In the genomic region with DNA sequence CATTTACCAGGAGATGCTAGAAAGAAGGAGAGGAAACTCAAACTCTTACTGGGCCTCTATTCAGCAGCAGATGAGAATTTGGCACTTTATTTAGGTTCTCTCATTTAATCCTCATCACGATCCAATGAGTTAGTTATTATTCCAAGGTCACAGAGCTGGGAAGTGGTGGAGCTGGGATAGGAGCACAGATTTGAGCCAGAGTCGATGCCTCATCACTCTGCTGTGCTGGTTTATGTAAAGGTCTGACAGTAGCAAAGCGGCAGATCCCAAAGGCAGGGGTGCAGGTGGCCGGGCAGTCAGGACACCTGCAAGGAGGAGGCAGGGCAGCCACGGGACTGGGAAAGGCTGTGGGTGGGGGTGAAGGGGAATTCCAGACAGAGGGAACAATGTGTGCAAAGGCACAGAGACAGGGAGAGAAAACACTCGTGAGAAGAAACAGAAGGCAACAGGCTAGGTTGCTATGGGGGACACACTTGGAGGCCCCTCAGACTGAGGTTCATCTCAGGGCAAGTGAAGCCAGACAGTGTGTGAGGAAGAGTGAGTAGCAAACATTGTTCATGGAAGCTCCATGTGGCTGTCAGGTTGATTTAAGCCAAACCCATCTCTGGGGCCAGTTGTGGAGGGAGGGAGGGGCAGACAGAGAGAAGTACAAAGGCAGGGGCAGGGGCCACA, we compare ENCODE assay signal across 34 cellular contexts. TPM values are rescaled to one million over a fixed set of nuclear protein-coding genes. Genes with fewer than 3 reads are reported as not detected.
A peak's percentile ranks its signal among the peaks of the same experiment; 100 is the strongest.
DNase-seq lines count a peak whose midpoint lies in the region; ATAC-seq, FAIRE-seq and TF ChIP-seq lines count a peak whose summit lies in the region.
"Had no signal": no experiment of that assay in that cellular context is flagged by ENCODE, and none has a peak within 500 bp of the region (broad histone marks: within the 10 kb centered on the region; RNA-seq: fewer than 3 reads in every experiment).

No MANE protein-coding gene starts in this region.

- H3K27ac ChIP-seq in kidney (ENCODE audit: low read depth in 2 of 2, low read length in 2 of 2) (no peak overlapping the region), right lobe of liver (no peak overlapping the region), WERI-Rb-1 (no peak overlapping the region)
- H3K27ac ChIP-seq: lower lobe of right lung, parathyroid adenoma, stomach, transverse colon, VCaP had no signal

- H3K4me3 ChIP-seq in kidney (ENCODE audit: low read length in 2 of 2), result no peak overlapping the region
- no peak overlapping the region for H3K4me3 ChIP-seq in right lobe of liver
- no peak overlapping the region for H3K4me3 ChIP-seq in WERI-Rb-1 (ENCODE audit: low read depth, low read length)
- H3K4me3 ChIP-seq: lower lobe of right lung, mucosa of descending colon, stomach, transverse colon had no signal

- H3K27me3 ChIP-seq in right lobe of liver, result no peaks in the 10 kb centered on the region
- peaks cover 5% of the 10 kb centered on the region for H3K27me3 ChIP-seq in WERI-Rb-1 (ENCODE audit: insufficient read depth, low read depth, severe bottlenecking)
- H3K27me3 ChIP-seq: stomach, transverse colon had no signal

- TF ChIP-seq CTCF in kidney (IDR thresholded peaks at IDR 0.05; ENCODE audit: borderline replicate concordance, extremely low read depth, insufficient read depth) (no peak), right lobe of liver (IDR thresholded peaks at IDR 0.05) (no peak), GM13976 (IDR thresholded peaks at IDR 0.05; ENCODE audit: borderline replicate concordance, control extremely low read depth, extremely low read depth, insufficient read depth, missing control alignments) (no peak), WERI-Rb-1 (IDR thresholded peaks at IDR 0.05; ENCODE audit: low read depth, low read length) (no peak)

- H3K4me1 ChIP-seq in kidney (ENCODE audit: control insufficient read depth in 1 of 2, insufficient read depth in 1 of 2, low read depth in 1 of 2, low read length in 2 of 2) (peaks cover 0 to 2% of the 10 kb centered on the region in 2 donors), right lobe of liver (no peaks in the 10 kb centered on the region)
- H3K4me1 ChIP-seq: lower lobe of right lung, transverse colon had no signal

- H3K9ac ChIP-seq in kidney (ENCODE audit: low read length in 2 of 2), result no peak overlapping the region
- H3K9ac ChIP-seq: parathyroid adenoma had no signal

- H3K9me3 ChIP-seq in kidney (ENCODE audit: control insufficient read depth in 1 of 2, low read length in 2 of 2) (no peaks in the 10 kb centered on the region), right lobe of liver (no peaks in the 10 kb centered on the region), WERI-Rb-1 (ENCODE audit: severe bottlenecking) (no peaks in the 10 kb centered on the region)
- H3K9me3 ChIP-seq: lower lobe of right lung, mucosa of descending colon, stomach, transverse colon had no signal

- H3K36me3 ChIP-seq in kidney (ENCODE audit: control insufficient read depth in 1 of 2, insufficient read depth in 2 of 2, low read length in 2 of 2), result no peaks in the 10 kb centered on the region
- H3K36me3 ChIP-seq in right lobe of liver, result no peaks in the 10 kb centered on the region
- no peaks in the 10 kb centered on the region for H3K36me3 ChIP-seq in WERI-Rb-1
- H3K36me3 ChIP-seq: lower lobe of right lung, stomach, transverse colon had no signal

- FAIRE-seq in kidney (lab: Jason Lieb, UNC), result no peak
- FAIRE-seq: GM19239, H54, keratinocyte had no signal

- in situ Hi-C loops in GM13976 (cut with MboI; ENCODE audit: low sequenced_read_pairs, unreplicated experiment), result no loop called here

- WGBS in right lobe of liver (ENCODE audit: insufficient coverage, low coverage, low lambda C conversion rate, missing lambda C conversion rate), result 49% methylated on average over 6 of the region's 6 CpGs

- ATAC-seq in right lobe of liver, result no peak
- ATAC-seq: activated naive CD4-positive, alpha-beta T cell treated with anti-CD3 and anti-CD28 coated beads, Interleukin-2, amount 50 U/mL, for 72 hours; effector memory CD8-positive, alpha-beta T cell; lower lobe of right lung; mucosa of descending colon; Panc1; sciatic nerve had no signal

- no peak for TF ChIP-seq POLR2A in right lobe of liver (IDR thresholded peaks at IDR 0.05)

- peak; percentile 5 for DNase-seq in SHP77 treated with DMSO at 0.1 percent for 48 hours (lab: John Stamatoyannopoulos, UW)
- peak; percentile 25 for DNase-seq in cerebellar cortex (ENCODE audit: low spot score)
- peak; percentile 32 for DNase-seq in kidney
- peak; percentile 53 for DNase-seq in retina
- no peak for DNase-seq in right lobe of liver
- DNase-seq in GM13976 (ENCODE audit: low spot score), result no peak
- no peak for DNase-seq in NCI-H1105 (lab: John Stamatoyannopoulos, UW)
- no peak for DNase-seq in WERI-Rb-1
- DNase-seq: activated CD4-positive, alpha-beta T cell treated with anti-CD3 and anti-CD28 coated beads for 4 hours; amygdala; cortex of kidney; DMS 273 treated with DMSO at 0.1 percent for 48 hours; effector memory CD8-positive, alpha-beta T cell; KG1; lower lobe of right lung; mucosa of descending colon; NCI-H1105 treated with DMSO at 0.1 percent for 48 hours; NCI-H2029; NCI-H226; SIG-M5; stimulated activated CD4-positive, alpha-beta T cell treated with anti-CD3 and anti-CD28 coated beads, Interleukin-12 subunit alpha, Interleukin-12 subunit beta, amount 100 ng/mL, for 4 hours; stimulated activated CD4-positive, alpha-beta T cell treated with anti-CD3 and anti-CD28 coated beads, Interleukin-2, amount 100 ng/mL, for 48 hours; stomach; SW 1271; T-helper 9 cell; transverse colon had no signal

- intact Hi-C loops in kidney (cut with DNase I), result no loop called here
- intact Hi-C loops in right lobe of liver (cut with DNase I), result no loop called here

RNA-seq across cellular contexts. Expression of a gene that starts 26.8 kb away (rescaled TPM):
- 17.7 TPM for total RNA-seq in kidney
- 6.6 TPM for polyA plus RNA-seq in kidney (ENCODE audit: insufficient read depth, low read depth, low replicate concordance)
- under 1 TPM; 0.09 to 0.60 (median 0.36) TPM for total RNA-seq in right lobe of liver

Comparison
In these comparisons a context has a peak if more than half of its experiments do, and no peak if none do; other contexts are left out.
1. DNase-seq: peak in SHP77 treated with DMSO at 0.1 percent for 48 hours (single experiment), cerebellar cortex (single experiment), kidney (single experiment) and retina (single experiment); none in right lobe of liver (0 of 3), GM13976 (single experiment), NCI-H1105 (single experiment) and WERI-Rb-1 (single experiment).
2. RNA of a gene that starts 26.8 kb away (total RNA-seq): 17.7 TPM in kidney (single experiment); 0.09 to 0.60 TPM in right lobe of liver; every median in the first group is over 10 times any median in the second.